Comparison of ENCODE assay signal across 26 cellular contexts in genomic region chr15:66786708-66787471, GRCh38.
DNase-seq lines count a peak whose midpoint lies in the region; ATAC-seq and TF ChIP-seq lines count a peak whose summit lies in the region.
"Had no signal": no experiment of that assay in that cellular context is flagged by ENCODE, and none has a peak within 500 bp of the region (broad histone marks: within the 10 kb centered on the region; RNA-seq: fewer than 3 reads in every experiment).

No MANE protein-coding gene starts in this region.

- peak overlapping the region; percentile 17 for H3K27ac Mint-ChIP-seq in chondrocyte (ENCODE audit: unreplicated experiment)
- H3K27ac Mint-ChIP-seq in nephron = peak overlapping the region; percentile 4 to 54 (median 23)
- H3K27ac Mint-ChIP-seq in stimulated activated naive CD8-positive, alpha-beta T cell treated with anti-CD3 and anti-CD28 coated beads, Interleukin-15, amount 100 ng/mL, for 72 hours = peak overlapping the region; percentile 9 to 84
- H3K27ac Mint-ChIP-seq: activated CD4-positive, alpha-beta T cell treated with anti-CD3 and anti-CD28 coated beads, Interleukin-2, amount 10 ng/mL, durations not matched to agents 7 days and 5 days; activated naive CD4-positive, alpha-beta T cell treated with anti-CD3 and anti-CD28 coated beads for 36 hours; CD4-positive, alpha-beta T cell; GM23338; IgD-negative memory B cell had no signal

- TF ChIP-seq CTCF in chondrocyte (IDR thresholded peaks at IDR 0.05) (no peak), nephron (IDR thresholded peaks at IDR 0.05; ENCODE audit: unreplicated experiment in 3 of 3) (no peak)

- peaks cover 49% of the 10 kb centered on the region for H3K4me1 Mint-ChIP-seq in chondrocyte (ENCODE audit: low read depth)
- H3K4me1 Mint-ChIP-seq in nephron = peaks cover 40% of the 10 kb centered on the region
- H3K4me1 Mint-ChIP-seq in stimulated activated naive CD8-positive, alpha-beta T cell treated with anti-CD3 and anti-CD28 coated beads, Interleukin-15, amount 100 ng/mL, for 72 hours = no peaks in the 10 kb centered on the region
- H3K4me1 Mint-ChIP-seq: activated CD4-positive, alpha-beta T cell treated with anti-CD3 and anti-CD28 coated beads, Interleukin-2, amount 10 ng/mL, durations not matched to agents 7 days and 5 days had no signal

- H3K36me3 Mint-ChIP-seq in chondrocyte (ENCODE audit: low read depth) (no peaks in the 10 kb centered on the region), nephron (ENCODE audit: low read depth) (peaks cover 19% of the 10 kb centered on the region)
- H3K36me3 Mint-ChIP-seq: IgD-negative memory B cell, WTC11 had no signal

- H3K9me3 Mint-ChIP-seq in chondrocyte (ENCODE audit: low read depth) (no peaks in the 10 kb centered on the region), nephron (no peaks in the 10 kb centered on the region)
- no peaks in the 10 kb centered on the region for H3K9me3 Mint-ChIP-seq in stimulated activated naive CD8-positive, alpha-beta T cell treated with anti-CD3 and anti-CD28 coated beads, Interleukin-15, amount 100 ng/mL, for 72 hours
- H3K9me3 Mint-ChIP-seq: activated CD4-positive, alpha-beta T cell treated with anti-CD3 and anti-CD28 coated beads, Interleukin-2, amount 10 ng/mL, durations not matched to agents 7 days and 5 days; activated naive CD4-positive, alpha-beta T cell treated with anti-CD3 and anti-CD28 coated beads for 36 hours; activated T-cell treated with anti-CD3 and anti-CD28 coated beads, Interleukin-2, amount 50 U/mL, for 4 hours; CD4-positive, alpha-beta T cell; GM23338 had no signal

- DNase-seq in activated effector memory CD4-positive, alpha-beta T cell treated with anti-CD3 and anti-CD28 coated beads, Interleukin-2, amount 50 U/mL, for 16 hours = peak; percentile 45
- DNase-seq in activated effector memory CD4-positive, alpha-beta T cell treated with Interleukin-2 at 50 U/mL for 16 hours = no peak
- DNase-seq in chondrocyte (ENCODE audit: low spot score) = no peak
- no peak for DNase-seq in stimulated activated naive CD8-positive, alpha-beta T cell treated with anti-CD3 and anti-CD28 coated beads, Interleukin-15, amount 100 ng/mL, for 72 hours
- no peak for DNase-seq in NCI-H187 treated with DMSO at 0.1 percent for 48 hours (lab: John Stamatoyannopoulos, UW)
- DNase-seq in epidermal melanocyte (ENCODE audit: insufficient read length, low spot score) = no peak
- DNase-seq in T-helper 9 cell = no peak
- DNase-seq: 8988T; activated CD4-positive, alpha-beta T cell treated with anti-CD3 and anti-CD28 coated beads, Interleukin-2, amount 10 ng/mL, durations not matched to agents 7 days and 5 days; activated naive CD4-positive, alpha-beta T cell treated with anti-CD3 and anti-CD28 coated beads for 36 hours; activated T-cell treated with anti-CD3 and anti-CD28 coated beads, Interleukin-2, amount 50 U/mL, for 4 hours; amniotic stem cell; brain microvascular endothelial cell; CD4-positive, alpha-beta T cell; left cardiac atrium; NCI-H1048; NCI-H1694 treated with DMSO at 0.1 percent for 48 hours; NCI-H82; sigmoid colon; stimulated activated CD4-positive, alpha-beta T cell treated with anti-CD3 and anti-CD28 coated beads, Interleukin-4, amount 100 ng/mL, for 24 hours; upper lobe of right lung had no signal

- H3K27me3 Mint-ChIP-seq in chondrocyte (ENCODE audit: low read depth) = no peaks in the 10 kb centered on the region
- no peaks in the 10 kb centered on the region for H3K27me3 Mint-ChIP-seq in nephron (ENCODE audit: low read depth)
- no peaks in the 10 kb centered on the region for H3K27me3 Mint-ChIP-seq in stimulated activated naive CD8-positive, alpha-beta T cell treated with anti-CD3 and anti-CD28 coated beads, Interleukin-15, amount 100 ng/mL, for 72 hours
- H3K27me3 Mint-ChIP-seq: CD4-positive, alpha-beta T cell; IgD-negative memory B cell had no signal

- no peak for ATAC-seq in stimulated activated naive CD8-positive, alpha-beta T cell treated with anti-CD3 and anti-CD28 coated beads, Interleukin-15, amount 100 ng/mL, for 72 hours
- ATAC-seq: activated T-cell treated with anti-CD3 and anti-CD28 coated beads, Interleukin-2, amount 50 U/mL, for 4 hours; gastroesophageal sphincter; GM23338; left cardiac atrium; upper lobe of right lung; WTC11 had no signal

- H3K4me3 Mint-ChIP-seq in chondrocyte (ENCODE audit: unreplicated experiment) (no peak overlapping the region), nephron (no peak overlapping the region)
- H3K4me3 Mint-ChIP-seq in stimulated activated naive CD8-positive, alpha-beta T cell treated with anti-CD3 and anti-CD28 coated beads, Interleukin-15, amount 100 ng/mL, for 72 hours = no peak overlapping the region
- H3K4me3 Mint-ChIP-seq: activated CD4-positive, alpha-beta T cell treated with anti-CD3 and anti-CD28 coated beads, Interleukin-2, amount 10 ng/mL, durations not matched to agents 7 days and 5 days; activated naive CD4-positive, alpha-beta T cell treated with anti-CD3 and anti-CD28 coated beads for 36 hours; activated T-cell treated with anti-CD3 and anti-CD28 coated beads, Interleukin-2, amount 50 U/mL, for 4 hours; CD4-positive, alpha-beta T cell; GM23338; IgD-negative memory B cell; WTC11 had no signal
